In genomic region chr20:45735552-45735951, GRCh38 we compare ENCODE assay signal across 23 cellular contexts. TPM values are rescaled to one million over a fixed set of nuclear protein-coding genes. Genes with fewer than 3 reads are reported as not detected.
DNase-seq lines count a peak whose midpoint lies in the region; ATAC-seq, FAIRE-seq and TF ChIP-seq lines count a peak whose summit lies in the region.
"Had no signal": no experiment of that assay in that cellular context is flagged by ENCODE, and none has a peak within 500 bp of the region (broad histone marks: within the 10 kb centered on the region; RNA-seq: fewer than 3 reads in every experiment).

No MANE protein-coding gene starts in this region.

- POLR2A ChIA-PET in HEK293 (lab: Yijun Ruan, JAX) (no interaction called here), GM12878 (lab: Charles Lee) (no interaction called here)

- SMC1A ChIA-PET in GM12878 (lab: Charles Lee; ENCODE audit: uncharacterized antibody, unreplicated experiment): no interaction called here

- RAD21 ChIA-PET in GM12878 (lab: Charles Lee; ENCODE audit: unreplicated experiment): no interaction called here

- H3K27ac ChIP-seq in HEK293 (ENCODE audit: extremely low read depth, low read depth, low read length) (no peak overlapping the region), GM12878 (ENCODE audit: control insufficient read depth, insufficient read depth) (no peak overlapping the region), transverse colon (no peak overlapping the region)
- H3K27ac ChIP-seq: GM23248 had no signal

- TF ChIP-seq CTCF in HEK293 (tag by site-specific recombination; IDR thresholded peaks at IDR 0.05) (no peak), GM12878 (IDR thresholded peaks at IDR 0.05 in 2 of 3, conservative IDR thresholded peaks at IDR 0.05 in 1 of 3; ENCODE audit: control insufficient read depth in 2 of 3, extremely low read depth in 1 of 3, insufficient read depth in 1 of 3, low read depth in 3 of 3, low read length in 3 of 3) (no peak), transverse colon (IDR thresholded peaks at IDR 0.05) (no peak)

- ATAC-seq in GM12878: peak; percentile 26; the same call in 2 of the 3 replicates
- ATAC-seq in GM21619 (IDR thresholded peaks at IDR 0.05; ENCODE audit: unreplicated experiment): no peak
- no peak for ATAC-seq in GM21515 (IDR thresholded peaks at IDR 0.05; ENCODE audit: unreplicated experiment)

- H3K27me3 ChIP-seq in GM12878 (replicated peaks in 1 of 2; ENCODE audit: control insufficient read depth in 2 of 2, insufficient read depth in 2 of 2, low read length in 1 of 2): no peaks in the 10 kb centered on the region
- no peaks in the 10 kb centered on the region for H3K27me3 ChIP-seq in transverse colon

- H2AFZ ChIP-seq in GM12878 (ENCODE audit: control insufficient read depth, low read depth, low read length): no peak overlapping the region
- H2AFZ ChIP-seq: GM23248 had no signal

- no TSS peak for BruUV-seq in GM12878 (replicated peaks; lab: Mats Ljungman, UMichigan)

- TF ChIP-seq EP300 in GM12878 (IDR thresholded peaks at IDR 0.05; ENCODE audit: borderline replicate concordance in 1 of 2, control insufficient read depth in 1 of 2, low read depth in 2 of 2, low read length in 2 of 2) (no peak), transverse colon (IDR thresholded peaks at IDR 0.05; ENCODE audit: low read depth) (no peak)

- TF ChIP-seq POLR2A in GM12878 (IDR thresholded peaks at IDR 0.05; ENCODE audit: low read depth, low read length): no peak
- TF ChIP-seq POLR2A in transverse colon (IDR thresholded peaks at IDR 0.05): no peak

- no peak for TF ChIP-seq RAD21 in GM12878 (IDR thresholded peaks at IDR 0.05; ENCODE audit: insufficient read depth, low read depth, low read length)

- no peaks in the 10 kb centered on the region for H3K79me2 ChIP-seq in GM12878 (ENCODE audit: control insufficient read depth, insufficient read depth, low read length)

- no peak overlapping the region for H3K9ac ChIP-seq in GM12878 (ENCODE audit: control insufficient read depth, insufficient read depth, low read length)
- H3K9ac ChIP-seq: GM23248 had no signal

- no peak overlapping the region for H3K4me2 ChIP-seq in GM12878 (ENCODE audit: control insufficient read depth, insufficient read depth)

- no peak for FAIRE-seq in GM12878 (lab: Jason Lieb, UNC)
- FAIRE-seq: G401.6, GM12891, GM18507, GM19239, H1 had no signal

- H3K36me3 ChIP-seq in HEK293 (ENCODE audit: control insufficient read depth in 2 of 2, insufficient read depth in 1 of 2, low read length in 2 of 2) (no peaks in the 10 kb centered on the region), GM12878 (ENCODE audit: control insufficient read depth in 2 of 2, insufficient read depth in 2 of 2, low read length in 1 of 2) (no peaks in the 10 kb centered on the region), transverse colon (no peaks in the 10 kb centered on the region)

- H3K4me1 ChIP-seq in HEK293 (ENCODE audit: control insufficient read depth, insufficient read depth, low read length) (no peaks in the 10 kb centered on the region), GM12878 (ENCODE audit: control insufficient read depth, insufficient read depth, low read length) (no peaks in the 10 kb centered on the region), transverse colon (no peaks in the 10 kb centered on the region)

- in situ Hi-C loops in GM12878 (cut with MboI) (no loop called here), transverse colon (cut with MboI; ENCODE audit: low pct_ligation_motif_present in 1 of 4, low pct_unique_long_range_greater_than_20kb in 1 of 4, low sequenced_read_pairs in 3 of 4) (no loop called here)

- intact Hi-C loops in GM12878 (cut with micrococcal nuclease; ENCODE audit: unreplicated experiment) (no loop called here), transverse colon (cut with DNase I; ENCODE audit: low total_unique reads) (no loop called here)

- WGBS in GM12878 (ENCODE audit: insufficient coverage, insufficient replicate concordance, low lambda C conversion rate, missing lambda C conversion rate): 40% methylated on average over 8 of the region's 8 CpGs
- WGBS in transverse colon (ENCODE audit: low coverage in 1 of 2), 2 donors: 75% methylated on average over 8 of the region's 8 CpGs; no CpG with 5 or more reads in 1 of the 2 donors

- no peak overlapping the region for H3K4me3 ChIP-seq in HEK293 (ENCODE audit: low read depth, low read length)
- no peak overlapping the region for H3K4me3 ChIP-seq in GM12878
- H3K4me3 ChIP-seq in transverse colon: no peak overlapping the region
- H3K4me3 ChIP-seq: GM23248 had no signal

- no peaks in the 10 kb centered on the region for H4K20me1 ChIP-seq in GM12878 (ENCODE audit: control insufficient read depth, insufficient read depth)

- H3K9me3 ChIP-seq in HEK293 (ENCODE audit: control insufficient read depth, insufficient read depth, low read depth, low read length) (no peaks in the 10 kb centered on the region), GM12878 (replicated peaks; ENCODE audit: control insufficient read depth, insufficient read depth, low read length) (peaks cover 2% of the 10 kb centered on the region; the same call in 1 of the 3 replicates), transverse colon (no peaks in the 10 kb centered on the region)

- DNase-seq in GM12878 (ENCODE audit: low read depth, low spot score): no peak
- peak; percentile 16 for DNase-seq in transverse colon
- no peak for DNase-seq in middle frontal gyrus (ENCODE audit: extremely low spot score, low spot score)
- DNase-seq: C1 segment of cervical spinal cord; Calu3; CD4-positive, alpha-beta memory T cell; COR-L47; DMS53; DND-41; GM23248; H7; HCEC 1CT had no signal

- CTCF ChIA-PET in HEK293 (lab: Yijun Ruan, JAX) (interaction anchor here (0.7 kb wide), 1 partner anchor 341 kb away, joined by 3 read pairs; no protein-coding TSS in a partner anchor), GM12878 (lab: Yijun Ruan, JAX) (interaction anchor here (0.9 kb wide), 1 partner anchor 35 kb away, joined by 3 read pairs; no protein-coding TSS in a partner anchor)

RNA-seq across cellular contexts. Expression of gene SPINT4, which starts 13.4 kb away (rescaled TPM):
- total RNA-seq in GM12878 (2013; cell fraction: nucleolus; rRNA removed): not detected in 2 replicates
- not detected in 2 replicates for total RNA-seq in GM12878 (2014; rRNA removed)
- not detected in 2 replicates for total RNA-seq in GM12878 (2014; rRNA removed; fragmentation: Illumina TruSeq; extraction: Trizol)
- total RNA-seq in GM12878 (2021): not detected in 2 replicates
- not detected for polyA plus RNA-seq in GM12878 (2011; ENCODE audit: low read depth)
- not detected in 2 replicates for polyA plus RNA-seq in GM12878 (2011; rRNA removed)
- not detected in 2 replicates for polyA plus RNA-seq in GM12878 (2011; cell fraction: cytosol; rRNA removed)
- not detected in 2 replicates for polyA plus RNA-seq in GM12878 (2011; cell fraction: nucleus; rRNA removed)
- polyA plus RNA-seq in GM12878 (2012): not detected in 2 replicates
- polyA plus RNA-seq in GM12878 (2014; fragmentation: Illumina TruSeq; extraction: Trizol): not detected in 2 replicates
- not detected for polyA plus RNA-seq in GM12878 (2014; fragmentation: Nextera tagmentation; extraction: Ambion mirVana)
- not detected in 2 replicates for polyA plus RNA-seq in GM12878 (2014; rRNA removed)
- not detected for polyA plus RNA-seq in GM12878 (2016; fragmentation: Nextera tagmentation; extraction: Ambion mirVana)
- polyA minus RNA-seq in GM12878 (2011; rRNA and poly(A)+ RNA removed): not detected in 2 replicates
- not detected in 2 replicates for polyA minus RNA-seq in GM12878 (2011; cell fraction: cytosol; rRNA and poly(A)+ RNA removed)
- not detected in 2 replicates for polyA minus RNA-seq in GM12878 (2011; cell fraction: nucleus; rRNA and poly(A)+ RNA removed)
- total RNA-seq in transverse colon: not detected
- total RNA-seq: A172; A673; Calu3; CD4-positive, alpha-beta memory T cell; GM23248; H1; H7 had no signal
- polyA plus RNA-seq: BJ; CD4-positive, alpha-beta memory T cell; GM23248; H1 had no signal

RNA-seq across cellular contexts. Expression of gene WFDC10B, which starts 30.7 kb away (rescaled TPM):
- not detected in 2 replicates for total RNA-seq in GM12878 (2013; cell fraction: nucleolus; rRNA removed)
- not detected in 2 replicates for total RNA-seq in GM12878 (2014; rRNA removed)
- total RNA-seq in GM12878 (2014; rRNA removed; fragmentation: Illumina TruSeq; extraction: Trizol): not detected in 2 replicates
- not detected in 2 replicates for total RNA-seq in GM12878 (2021)
- polyA plus RNA-seq in GM12878 (2011; ENCODE audit: low read depth): not detected
- polyA plus RNA-seq in GM12878 (2011; rRNA removed): not detected in 2 replicates
- polyA plus RNA-seq in GM12878 (2011; cell fraction: cytosol; rRNA removed): not detected in 2 replicates
- not detected in 2 replicates for polyA plus RNA-seq in GM12878 (2011; cell fraction: nucleus; rRNA removed)
- polyA plus RNA-seq in GM12878 (2012): not detected in 2 replicates
- not detected in 2 replicates for polyA plus RNA-seq in GM12878 (2014; fragmentation: Illumina TruSeq; extraction: Trizol)
- not detected for polyA plus RNA-seq in GM12878 (2014; fragmentation: Nextera tagmentation; extraction: Ambion mirVana)
- not detected in 2 replicates for polyA plus RNA-seq in GM12878 (2014; rRNA removed)
- not detected for polyA plus RNA-seq in GM12878 (2016; fragmentation: Nextera tagmentation; extraction: Ambion mirVana)
- not detected in 2 replicates for polyA minus RNA-seq in GM12878 (2011; rRNA and poly(A)+ RNA removed)
- not detected in 2 replicates for polyA minus RNA-seq in GM12878 (2011; cell fraction: cytosol; rRNA and poly(A)+ RNA removed)
- not detected in 2 replicates for polyA minus RNA-seq in GM12878 (2011; cell fraction: nucleus; rRNA and poly(A)+ RNA removed)
- total RNA-seq in transverse colon: 1 to 10 TPM in 1 of 4 donors, not detected in 3; 1.9 TPM
- total RNA-seq: A172; A673; Calu3; CD4-positive, alpha-beta memory T cell; GM23248 had no signal
- polyA plus RNA-seq: BJ; CD4-positive, alpha-beta memory T cell; GM23248 had no signal

RNA-seq across cellular contexts. Expression of gene WFDC13, which starts 33.7 kb away (rescaled TPM):
- not detected in 2 replicates for total RNA-seq in GM12878 (2013; cell fraction: nucleolus; rRNA removed)
- not detected in 2 replicates for total RNA-seq in GM12878 (2014; rRNA removed)
- not detected in 2 replicates for total RNA-seq in GM12878 (2014; rRNA removed; fragmentation: Illumina TruSeq; extraction: Trizol)
- total RNA-seq in GM12878 (2021): not detected in 2 replicates
- polyA plus RNA-seq in GM12878 (2011; ENCODE audit: low read depth): not detected
- not detected in 2 replicates for polyA plus RNA-seq in GM12878 (2011; rRNA removed)
- polyA plus RNA-seq in GM12878 (2011; cell fraction: cytosol; rRNA removed): not detected in 2 replicates
- polyA plus RNA-seq in GM12878 (2011; cell fraction: nucleus; rRNA removed): not detected in 2 replicates
- not detected in 2 replicates for polyA plus RNA-seq in GM12878 (2012)
- polyA plus RNA-seq in GM12878 (2014; fragmentation: Illumina TruSeq; extraction: Trizol): not detected in 2 replicates
- polyA plus RNA-seq in GM12878 (2014; fragmentation: Nextera tagmentation; extraction: Ambion mirVana): not detected
- not detected in 2 replicates for polyA plus RNA-seq in GM12878 (2014; rRNA removed)
- polyA plus RNA-seq in GM12878 (2016; fragmentation: Nextera tagmentation; extraction: Ambion mirVana): not detected
- not detected in 2 replicates for polyA minus RNA-seq in GM12878 (2011; rRNA and poly(A)+ RNA removed)
- not detected in 2 replicates for polyA minus RNA-seq in GM12878 (2011; cell fraction: cytosol; rRNA and poly(A)+ RNA removed)
- not detected in 2 replicates for polyA minus RNA-seq in GM12878 (2011; cell fraction: nucleus; rRNA and poly(A)+ RNA removed)
- total RNA-seq in transverse colon: not detected
- total RNA-seq: A172; A673; Calu3; CD4-positive, alpha-beta memory T cell; GM23248; H1; H7 had no signal
- polyA plus RNA-seq: BJ; CD4-positive, alpha-beta memory T cell; GM23248; H1 had no signal

RNA-seq across cellular contexts. Expression of gene WFDC3, which starts 56.1 kb away (rescaled TPM):
- total RNA-seq in GM12878 (2013; cell fraction: nucleolus; rRNA removed): not detected in 2 replicates
- not detected in 2 replicates for total RNA-seq in GM12878 (2014; rRNA removed)
- total RNA-seq in GM12878 (2014; rRNA removed; fragmentation: Illumina TruSeq; extraction: Trizol): not detected in 2 replicates
- total RNA-seq in GM12878 (2021): not detected in 2 replicates
- polyA plus RNA-seq in GM12878 (2011; ENCODE audit: low read depth): not detected
- not detected in 2 replicates for polyA plus RNA-seq in GM12878 (2011; rRNA removed)
- polyA plus RNA-seq in GM12878 (2011; cell fraction: cytosol; rRNA removed): not detected in 2 replicates
- polyA plus RNA-seq in GM12878 (2011; cell fraction: nucleus; rRNA removed): 0.16 TPM in 1 of 2 replicates, not detected in the other
- polyA plus RNA-seq in GM12878 (2012): not detected in 2 replicates
- 0.21 TPM in 1 of 2 replicates, not detected in the other for polyA plus RNA-seq in GM12878 (2014; fragmentation: Illumina TruSeq; extraction: Trizol)
- polyA plus RNA-seq in GM12878 (2014; fragmentation: Nextera tagmentation; extraction: Ambion mirVana): not detected
- polyA plus RNA-seq in GM12878 (2014; rRNA removed): not detected in 2 replicates
- under 1 TPM; 0.30 to 0.51 TPM for polyA plus RNA-seq in GM12878 (2016; fragmentation: Nextera tagmentation; extraction: Ambion mirVana)
- polyA minus RNA-seq in GM12878 (2011; rRNA and poly(A)+ RNA removed): not detected in 2 replicates
- polyA minus RNA-seq in GM12878 (2011; cell fraction: cytosol; rRNA and poly(A)+ RNA removed): not detected in 2 replicates
- polyA minus RNA-seq in GM12878 (2011; cell fraction: nucleus; rRNA and poly(A)+ RNA removed): not detected in 2 replicates
- 10 to 100 TPM in 1 of 4 donors, 1 to 10 TPM in 3; 1.7 to 14.9 (median 2.6) TPM for total RNA-seq in transverse colon
- total RNA-seq: A673; CD4-positive, alpha-beta memory T cell; H1; H7 had no signal
- polyA plus RNA-seq: CD4-positive, alpha-beta memory T cell had no signal

RNA-seq across cellular contexts. Expression of gene DNTTIP1, which starts 56.2 kb away (rescaled TPM):
- 7.2 and 7.5 TPM in 2 replicates for total RNA-seq in GM12878 (2013; cell fraction: nucleolus; rRNA removed)
- total RNA-seq in GM12878 (2014; rRNA removed): 19.7 and 23.8 TPM in 2 replicates
- 16.4 and 19.8 TPM in 2 replicates for total RNA-seq in GM12878 (2014; rRNA removed; fragmentation: Illumina TruSeq; extraction: Trizol)
- 25.0 and 29.0 TPM in 2 replicates for total RNA-seq in GM12878 (2021)
- polyA plus RNA-seq in GM12878 (2011; ENCODE audit: low read depth): 10.3 TPM
- 21.5 and 33.7 TPM in 2 replicates for polyA plus RNA-seq in GM12878 (2011; rRNA removed)
- 39.3 and 47.4 TPM in 2 replicates for polyA plus RNA-seq in GM12878 (2011; cell fraction: cytosol; rRNA removed)
- polyA plus RNA-seq in GM12878 (2011; cell fraction: nucleus; rRNA removed): 24.3 and 25.6 TPM in 2 replicates
- 16.9 and 17.5 TPM in 2 replicates for polyA plus RNA-seq in GM12878 (2012)
- polyA plus RNA-seq in GM12878 (2014; fragmentation: Illumina TruSeq; extraction: Trizol): 28.8 and 35.4 TPM in 2 replicates
- 10 to 100 TPM in 1 of 2 experiments, 1 to 10 TPM in 1; 7.9 to 18.7 TPM for polyA plus RNA-seq in GM12878 (2014; fragmentation: Nextera tagmentation; extraction: Ambion mirVana)
- polyA plus RNA-seq in GM12878 (2014; rRNA removed): 46.2 and 46.7 TPM in 2 replicates
- polyA plus RNA-seq in GM12878 (2016; fragmentation: Nextera tagmentation; extraction: Ambion mirVana): 10 to 100 TPM; 51.0 to 51.3 TPM
- polyA minus RNA-seq in GM12878 (2011; rRNA and poly(A)+ RNA removed): 19.2 and 21.7 TPM in 2 replicates
- 12.4 and 15.0 TPM in 2 replicates for polyA minus RNA-seq in GM12878 (2011; cell fraction: cytosol; rRNA and poly(A)+ RNA removed)
- 5.2 and 9.7 TPM in 2 replicates for polyA minus RNA-seq in GM12878 (2011; cell fraction: nucleus; rRNA and poly(A)+ RNA removed)
- 100 to 1,000 TPM in 1 of 4 donors, 10 to 100 TPM in 3; 14.9 to 210 (median 37.0) TPM for total RNA-seq in transverse colon
